In genomic region chr3:183391460-183391859, GRCh38 we compare ENCODE assay signal across 19 cellular contexts.
"Had no signal": no experiment of that assay in that cellular context is flagged by ENCODE, and none has a peak within 500 bp of the region (broad histone marks: within the 10 kb centered on the region; RNA-seq: fewer than 3 reads in every experiment).

No MANE protein-coding gene starts in this region.

- FAIRE-seq: colon had no signal

- H3K4me1 ChIP-seq: heart right ventricle, left lung, lower lobe of right lung had no signal

- ATAC-seq: heart right ventricle, left cardiac atrium, left ventricle myocardium superior, mucosa of descending colon had no signal

- DNase-seq: dermis blood vessel endothelial cell; dorsolateral prefrontal cortex; effector CD4-positive, alpha-beta T cell; effector memory CD4-positive, alpha-beta T cell; glutamatergic neuron; head of caudate nucleus; heart right ventricle; hippocampal formation; left cardiac atrium; left lung; left ventricle myocardium superior; lower lobe of right lung; mesenchymal stem cell; mucosa of descending colon; naive B cell had no signal

- H3K27me3 ChIP-seq: dorsolateral prefrontal cortex, esophagus muscularis mucosa, gastrocnemius medialis, heart right ventricle, left lung had no signal

- H3K9me3 ChIP-seq: esophagus muscularis mucosa, gastrocnemius medialis, heart right ventricle, left lung, lower lobe of right lung, mucosa of descending colon had no signal

- H3K27ac ChIP-seq: coronary artery, dorsolateral prefrontal cortex, esophagus muscularis mucosa, heart right ventricle, left lung, lower lobe of right lung had no signal

- H3K36me3 ChIP-seq: esophagus muscularis mucosa, gastrocnemius medialis, heart right ventricle, left lung, lower lobe of right lung had no signal

- H3K4me3 ChIP-seq: coronary artery, dorsolateral prefrontal cortex, esophagus muscularis mucosa, gastrocnemius medialis, heart right ventricle, left lung, lower lobe of right lung, mucosa of descending colon had no signal
